ENCODE assay signal across 1 cellular context in the genomic region with DNA sequence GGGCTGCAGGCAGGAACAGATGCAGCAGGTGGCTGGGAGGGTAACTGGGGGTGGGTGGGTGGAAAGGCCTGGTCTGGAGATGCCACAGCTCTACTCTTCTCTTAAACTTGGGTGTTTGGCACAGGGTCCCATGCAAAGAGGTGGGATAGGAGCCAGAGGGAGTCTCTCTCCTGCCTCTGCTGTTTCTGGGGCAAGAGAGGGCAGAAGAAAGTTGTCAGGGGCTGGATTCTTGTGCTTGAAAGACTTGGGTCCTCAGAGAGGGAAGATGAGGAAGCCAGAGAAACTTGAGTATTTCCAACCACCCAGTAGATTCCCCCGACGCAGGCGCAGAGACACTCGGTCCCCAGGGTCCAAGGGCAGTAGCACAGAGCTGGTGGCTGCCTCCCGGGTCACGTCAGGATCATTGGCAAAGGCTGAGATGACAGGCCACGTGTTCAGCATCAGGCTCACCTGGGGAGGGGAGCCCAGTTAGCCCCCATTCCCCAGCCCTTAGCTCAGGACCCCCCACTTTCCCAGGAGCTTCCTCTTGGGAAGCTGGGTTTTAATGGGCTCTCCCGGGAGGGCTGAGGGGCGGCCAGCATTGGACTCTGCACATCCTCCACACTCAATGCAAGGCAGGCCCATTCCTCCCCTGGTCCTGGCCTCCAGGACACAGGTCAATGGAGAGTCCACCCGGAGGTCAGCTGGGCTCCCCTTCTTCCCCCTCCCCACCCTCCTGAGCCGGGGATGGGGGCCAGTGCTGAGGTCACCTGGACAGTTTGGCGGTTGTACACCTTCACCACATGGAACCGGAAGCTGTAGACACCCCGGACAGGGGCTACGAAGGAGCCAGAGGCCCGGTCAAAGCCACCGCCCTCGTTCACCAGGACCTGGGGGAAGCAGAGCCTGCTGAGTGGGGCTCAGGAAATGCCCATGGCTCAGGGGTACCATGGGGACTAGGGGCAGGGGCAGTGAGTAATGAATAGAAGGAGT.
A peak's percentile ranks its signal among the peaks of the same experiment; 100 is the strongest.
TF ChIP-seq lines count a peak whose summit lies in the region.

No MANE protein-coding gene starts in this region.

TF ChIP-seq in HepG2, 621 proteins besides CTCF, POLR2A, EP300 and RAD21 (continued from another document and continues in another):
- TF ChIP-seq HNF1B (CRISPR knock-in tag; IDR thresholded peaks at IDR 0.05), result no peak
- no peak for TF ChIP-seq PLRG1 (conservative IDR thresholded peaks at IDR 0.05)
- TF ChIP-seq ZNF883 (CRISPR knock-in tag; IDR thresholded peaks at IDR 0.05; ENCODE audit: not compliant biosample characterization), result peak; percentile 53
- 0 out of 2 replicates have a peak, but pooled peaks have one; percentile 7 for TF ChIP-seq ZFP41 (CRISPR knock-in tag; IDR thresholded peaks at IDR 0.05; ENCODE audit: borderline replicate concordance)
- TF ChIP-seq KDM4B (CRISPR knock-in tag; IDR thresholded peaks at IDR 0.05), result no peak
- no peak for TF ChIP-seq RFXANK (CRISPR knock-in tag; IDR thresholded peaks at IDR 0.05)
- TF ChIP-seq SP5 (CRISPR knock-in tag; IDR thresholded peaks at IDR 0.05; ENCODE audit: borderline replicate concordance, low read depth), result no peak
- TF ChIP-seq HNRNPLL (IDR thresholded peaks at IDR 0.05; ENCODE audit: low read depth, low read length, poor library complexity, severe bottlenecking), result peak; percentile 30
- TF ChIP-seq CBX5 (CRISPR knock-in tag; IDR thresholded peaks at IDR 0.05; ENCODE audit: borderline replicate concordance), result 0 out of 2 replicates have a peak, but pooled peaks have one; percentile 47
- TF ChIP-seq AGO1 (IDR thresholded peaks at IDR 0.05; ENCODE audit: low read depth, low read length, poor library complexity, severe bottlenecking), result no peak
- peak; percentile 70; the same call in 1 of the 2 replicates for TF ChIP-seq KDM3A (CRISPR knock-in tag; IDR thresholded peaks at IDR 0.05; ENCODE audit: low read depth)
- TF ChIP-seq IKZF4 (CRISPR knock-in tag; IDR thresholded peaks at IDR 0.05; ENCODE audit: borderline replicate concordance, low read depth, not compliant biosample characterization), result no peak
- TF ChIP-seq, protein P1, sequence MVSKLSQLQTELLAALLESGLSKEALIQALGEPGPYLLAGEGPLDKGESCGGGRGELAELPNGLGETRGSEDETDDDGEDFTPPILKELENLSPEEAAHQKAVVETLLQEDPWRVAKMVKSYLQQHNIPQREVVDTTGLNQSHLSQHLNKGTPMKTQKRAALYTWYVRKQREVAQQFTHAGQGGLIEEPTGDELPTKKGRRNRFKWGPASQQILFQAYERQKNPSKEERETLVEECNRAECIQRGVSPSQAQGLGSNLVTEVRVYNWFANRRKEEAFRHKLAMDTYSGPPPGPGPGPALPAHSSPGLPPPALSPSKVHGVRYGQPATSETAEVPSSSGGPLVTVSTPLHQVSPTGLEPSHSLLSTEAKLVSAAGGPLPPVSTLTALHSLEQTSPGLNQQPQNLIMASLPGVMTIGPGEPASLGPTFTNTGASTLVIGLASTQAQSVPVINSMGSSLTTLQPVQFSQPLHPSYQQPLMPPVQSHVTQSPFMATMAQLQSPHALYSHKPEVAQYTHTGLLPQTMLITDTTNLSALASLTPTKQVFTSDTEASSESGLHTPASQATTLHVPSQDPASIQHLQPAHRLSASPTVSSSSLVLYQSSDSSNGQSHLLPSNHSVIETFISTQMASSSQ (IDR thresholded peaks at IDR 0.05; ENCODE audit: low read depth), result no peak
- TF ChIP-seq, protein P1 (CRISPR knock-in tag; IDR thresholded peaks at IDR 0.05; ENCODE audit: borderline replicate concordance), result no peak
- TF ChIP-seq, protein P2, sequence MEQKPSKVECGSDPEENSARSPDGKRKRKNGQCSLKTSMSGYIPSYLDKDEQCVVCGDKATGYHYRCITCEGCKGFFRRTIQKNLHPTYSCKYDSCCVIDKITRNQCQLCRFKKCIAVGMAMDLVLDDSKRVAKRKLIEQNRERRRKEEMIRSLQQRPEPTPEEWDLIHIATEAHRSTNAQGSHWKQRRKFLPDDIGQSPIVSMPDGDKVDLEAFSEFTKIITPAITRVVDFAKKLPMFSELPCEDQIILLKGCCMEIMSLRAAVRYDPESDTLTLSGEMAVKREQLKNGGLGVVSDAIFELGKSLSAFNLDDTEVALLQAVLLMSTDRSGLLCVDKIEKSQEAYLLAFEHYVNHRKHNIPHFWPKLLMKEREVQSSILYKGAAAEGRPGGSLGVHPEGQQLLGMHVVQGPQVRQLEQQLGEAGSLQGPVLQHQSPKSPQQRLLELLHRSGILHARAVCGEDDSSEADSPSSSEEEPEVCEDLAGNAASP (CRISPR knock-in tag; IDR thresholded peaks at IDR 0.05; ENCODE audit: borderline replicate concordance), result peak; percentile 94
- TF ChIP-seq ETV6 (CRISPR knock-in tag; conservative IDR thresholded peaks at IDR 0.05), result 0 out of 2 replicates have a peak, but pooled peaks have one; percentile 16
- TF ChIP-seq, protein P3, sequence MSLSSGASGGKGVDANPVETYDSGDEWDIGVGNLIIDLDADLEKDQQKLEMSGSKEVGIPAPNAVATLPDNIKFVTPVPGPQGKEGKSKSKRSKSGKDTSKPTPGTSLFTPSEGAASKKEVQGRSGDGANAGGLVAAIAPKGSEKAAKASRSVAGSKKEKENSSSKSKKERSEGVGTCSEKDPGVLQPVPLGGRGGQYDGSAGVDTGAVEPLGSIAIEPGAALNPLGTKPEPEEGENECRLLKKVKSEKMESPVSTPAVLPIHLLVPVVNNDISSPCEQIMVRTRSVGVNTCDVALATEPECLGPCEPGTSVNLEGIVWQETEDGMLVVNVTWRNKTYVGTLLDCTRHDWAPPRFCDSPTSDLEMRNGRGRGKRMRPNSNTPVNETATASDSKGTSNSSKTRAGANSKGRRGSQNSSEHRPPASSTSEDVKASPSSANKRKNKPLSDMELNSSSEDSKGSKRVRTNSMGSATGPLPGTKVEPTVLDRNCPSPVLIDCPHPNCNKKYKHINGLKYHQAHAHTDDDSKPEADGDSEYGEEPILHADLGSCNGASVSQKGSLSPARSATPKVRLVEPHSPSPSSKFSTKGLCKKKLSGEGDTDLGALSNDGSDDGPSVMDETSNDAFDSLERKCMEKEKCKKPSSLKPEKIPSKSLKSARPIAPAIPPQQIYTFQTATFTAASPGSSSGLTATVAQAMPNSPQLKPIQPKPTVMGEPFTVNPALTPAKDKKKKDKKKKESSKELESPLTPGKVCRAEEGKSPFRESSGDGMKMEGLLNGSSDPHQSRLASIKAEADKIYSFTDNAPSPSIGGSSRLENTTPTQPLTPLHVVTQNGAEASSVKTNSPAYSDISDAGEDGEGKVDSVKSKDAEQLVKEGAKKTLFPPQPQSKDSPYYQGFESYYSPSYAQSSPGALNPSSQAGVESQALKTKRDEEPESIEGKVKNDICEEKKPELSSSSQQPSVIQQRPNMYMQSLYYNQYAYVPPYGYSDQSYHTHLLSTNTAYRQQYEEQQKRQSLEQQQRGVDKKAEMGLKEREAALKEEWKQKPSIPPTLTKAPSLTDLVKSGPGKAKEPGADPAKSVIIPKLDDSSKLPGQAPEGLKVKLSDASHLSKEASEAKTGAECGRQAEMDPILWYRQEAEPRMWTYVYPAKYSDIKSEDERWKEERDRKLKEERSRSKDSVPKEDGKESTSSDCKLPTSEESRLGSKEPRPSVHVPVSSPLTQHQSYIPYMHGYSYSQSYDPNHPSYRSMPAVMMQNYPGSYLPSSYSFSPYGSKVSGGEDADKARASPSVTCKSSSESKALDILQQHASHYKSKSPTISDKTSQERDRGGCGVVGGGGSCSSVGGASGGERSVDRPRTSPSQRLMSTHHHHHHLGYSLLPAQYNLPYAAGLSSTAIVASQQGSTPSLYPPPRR (CRISPR knock-in tag; IDR thresholded peaks at IDR 0.05; ENCODE audit: borderline replicate concordance), result peak; percentile 50; the same call in 1 of the 2 replicates
- TF ChIP-seq, protein P4, sequence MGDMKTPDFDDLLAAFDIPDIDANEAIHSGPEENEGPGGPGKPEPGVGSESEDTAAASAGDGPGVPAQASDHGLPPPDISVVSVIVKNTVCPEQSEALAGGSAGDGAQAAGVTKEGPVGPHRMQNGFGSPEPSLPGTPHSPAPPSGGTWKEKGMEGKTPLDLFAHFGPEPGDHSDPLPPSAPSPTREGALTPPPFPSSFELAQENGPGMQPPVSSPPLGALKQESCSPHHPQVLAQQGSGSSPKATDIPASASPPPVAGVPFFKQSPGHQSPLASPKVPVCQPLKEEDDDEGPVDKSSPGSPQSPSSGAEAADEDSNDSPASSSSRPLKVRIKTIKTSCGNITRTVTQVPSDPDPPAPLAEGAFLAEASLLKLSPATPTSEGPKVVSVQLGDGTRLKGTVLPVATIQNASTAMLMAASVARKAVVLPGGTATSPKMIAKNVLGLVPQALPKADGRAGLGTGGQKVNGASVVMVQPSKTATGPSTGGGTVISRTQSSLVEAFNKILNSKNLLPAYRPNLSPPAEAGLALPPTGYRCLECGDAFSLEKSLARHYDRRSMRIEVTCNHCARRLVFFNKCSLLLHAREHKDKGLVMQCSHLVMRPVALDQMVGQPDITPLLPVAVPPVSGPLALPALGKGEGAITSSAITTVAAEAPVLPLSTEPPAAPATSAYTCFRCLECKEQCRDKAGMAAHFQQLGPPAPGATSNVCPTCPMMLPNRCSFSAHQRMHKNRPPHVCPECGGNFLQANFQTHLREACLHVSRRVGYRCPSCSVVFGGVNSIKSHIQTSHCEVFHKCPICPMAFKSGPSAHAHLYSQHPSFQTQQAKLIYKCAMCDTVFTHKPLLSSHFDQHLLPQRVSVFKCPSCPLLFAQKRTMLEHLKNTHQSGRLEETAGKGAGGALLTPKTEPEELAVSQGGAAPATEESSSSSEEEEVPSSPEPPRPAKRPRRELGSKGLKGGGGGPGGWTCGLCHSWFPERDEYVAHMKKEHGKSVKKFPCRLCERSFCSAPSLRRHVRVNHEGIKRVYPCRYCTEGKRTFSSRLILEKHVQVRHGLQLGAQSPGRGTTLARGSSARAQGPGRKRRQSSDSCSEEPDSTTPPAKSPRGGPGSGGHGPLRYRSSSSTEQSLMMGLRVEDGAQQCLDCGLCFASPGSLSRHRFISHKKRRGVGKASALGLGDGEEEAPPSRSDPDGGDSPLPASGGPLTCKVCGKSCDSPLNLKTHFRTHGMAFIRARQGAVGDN (CRISPR knock-in tag; IDR thresholded peaks at IDR 0.05), result peak; percentile 96
- no peak for TF ChIP-seq ZFP62 (CRISPR knock-in tag; IDR thresholded peaks at IDR 0.05)
- 0 out of 2 replicates have a peak, but pooled peaks have one; percentile 40 for TF ChIP-seq RELA (CRISPR knock-in tag; IDR thresholded peaks at IDR 0.05)
- peak; percentile 76; the same call in 1 of the 2 replicates for TF ChIP-seq PITX1 (CRISPR knock-in tag; IDR thresholded peaks at IDR 0.05)
- TF ChIP-seq ZNF124 (CRISPR knock-in tag; IDR thresholded peaks at IDR 0.05), result no peak; the same call in 1 of the 2 replicates
- TF ChIP-seq GATAD2A (CRISPR knock-in tag; IDR thresholded peaks at IDR 0.05), result peak; percentile 19; the same call in 1 of the 2 replicates
- TF ChIP-seq, protein P5, sequence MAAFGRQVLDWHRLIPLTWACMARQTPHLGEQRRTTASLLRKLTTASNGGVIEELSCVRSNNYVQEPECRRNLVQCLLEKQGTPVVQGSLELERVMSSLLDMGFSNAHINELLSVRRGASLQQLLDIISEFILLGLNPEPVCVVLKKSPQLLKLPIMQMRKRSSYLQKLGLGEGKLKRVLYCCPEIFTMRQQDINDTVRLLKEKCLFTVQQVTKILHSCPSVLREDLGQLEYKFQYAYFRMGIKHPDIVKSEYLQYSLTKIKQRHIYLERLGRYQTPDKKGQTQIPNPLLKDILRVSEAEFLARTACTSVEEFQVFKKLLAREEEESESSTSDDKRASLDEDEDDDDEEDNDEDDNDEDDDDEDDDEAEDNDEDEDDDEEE (CRISPR knock-in tag; IDR thresholded peaks at IDR 0.05), result no peak
- peak; percentile 70; the same call in 1 of the 2 replicates for TF ChIP-seq PATZ1 (CRISPR knock-in tag; IDR thresholded peaks at IDR 0.05)
- no peak for TF ChIP-seq GTF2F1 (IDR thresholded peaks at IDR 0.05; ENCODE audit: low read length)
- TF ChIP-seq DR1 (CRISPR knock-in tag; IDR thresholded peaks at IDR 0.05), result no peak
- TF ChIP-seq ZGPAT (CRISPR knock-in tag; IDR thresholded peaks at IDR 0.05), result peak; percentile 45; the same call in 1 of the 2 replicates
